31 cellular contexts compared by ENCODE assay signal in the genomic region with DNA sequence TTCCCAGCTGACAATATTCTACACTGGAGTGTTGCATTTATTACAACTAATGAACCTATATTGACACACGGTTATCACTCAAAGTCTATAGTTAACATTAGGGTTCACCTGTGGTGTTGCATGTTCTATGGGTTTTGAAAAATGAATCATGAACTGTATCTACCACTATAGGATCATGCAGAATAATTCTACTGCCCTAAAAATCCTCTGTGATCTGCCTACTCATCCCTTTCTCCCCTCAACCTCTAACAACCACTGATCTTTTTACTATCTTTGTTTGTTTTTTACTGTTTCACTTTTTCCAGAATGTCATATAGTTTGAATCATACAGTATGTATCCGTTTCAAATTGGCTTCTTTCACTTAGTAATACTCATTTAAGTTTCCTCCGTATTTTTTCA. TPM values are rescaled to one million over a fixed set of nuclear protein-coding genes. Genes with fewer than 3 reads are reported as not detected.
"Had no signal": no experiment of that assay in that cellular context is flagged by ENCODE, and none has a peak within 500 bp of the region (broad histone marks: within the 10 kb centered on the region; RNA-seq: fewer than 3 reads in every experiment).

No MANE protein-coding gene starts in this region.

- ATAC-seq: K562 had no signal

- H3K27ac Mint-ChIP-seq: activated B cell treated with CpG ODN at 0.5 μM for 24 hours; activated CD4-positive, alpha-beta memory T cell treated with anti-CD3 and anti-CD28 coated beads for 36 hours; activated CD4-positive, alpha-beta T cell treated with anti-CD3 and anti-CD28 coated beads, Interleukin-2, amount 10 ng/mL, durations not matched to agents 7 days and 5 days; activated naive CD4-positive, alpha-beta T cell treated with anti-CD3 and anti-CD28 coated beads for 36 hours; activated naive CD8-positive, alpha-beta T cell treated with anti-CD3 and anti-CD28 coated beads, Interleukin-2, amount 10 ng/mL, durations not matched to agents 7 days and 5 days; brain had no signal

- H3K36me3 ChIP-seq: adrenal gland had no signal

- H3K27ac ChIP-seq: adrenal gland, VCaP had no signal

- H3K4me1 Mint-ChIP-seq: activated CD4-positive, alpha-beta T cell treated with anti-CD3 and anti-CD28 coated beads, Interleukin-2, amount 10 ng/mL, durations not matched to agents 7 days and 5 days; activated naive CD8-positive, alpha-beta T cell treated with anti-CD3 and anti-CD28 coated beads, Interleukin-2, amount 10 ng/mL, durations not matched to agents 7 days and 5 days had no signal

- H3K36me3 Mint-ChIP-seq: activated naive CD8-positive, alpha-beta T cell treated with anti-CD3 and anti-CD28 coated beads, Interleukin-2, amount 10 ng/mL, durations not matched to agents 7 days and 5 days; brain had no signal

- H3K4me3 Mint-ChIP-seq: activated B cell treated with CpG ODN at 0.5 μM for 24 hours; activated CD4-positive, alpha-beta memory T cell treated with anti-CD3 and anti-CD28 coated beads for 36 hours; activated CD4-positive, alpha-beta T cell treated with anti-CD3 and anti-CD28 coated beads, Interleukin-2, amount 10 ng/mL, durations not matched to agents 7 days and 5 days; activated naive CD4-positive, alpha-beta T cell treated with anti-CD3 and anti-CD28 coated beads for 36 hours; activated naive CD8-positive, alpha-beta T cell treated with anti-CD3 and anti-CD28 coated beads, Interleukin-2, amount 10 ng/mL, durations not matched to agents 7 days and 5 days; brain had no signal

- H3K9me3 ChIP-seq: adrenal gland had no signal

- H3K4me1 ChIP-seq: adrenal gland had no signal

- H3K27me3 ChIP-seq: adrenal gland had no signal

- H3K4me3 ChIP-seq: adrenal gland, K562 had no signal

- DNase-seq: activated B cell treated with CpG ODN at 0.5 μM for 24 hours; activated CD4-positive, alpha-beta memory T cell treated with anti-CD3 and anti-CD28 coated beads for 36 hours; activated CD4-positive, alpha-beta T cell treated with anti-CD3 and anti-CD28 coated beads, Interleukin-2, amount 10 ng/mL, durations not matched to agents 7 days and 5 days; activated gamma-delta T cell treated with Interleukin-2 at 50 U/mL for 16 hours; activated naive CD4-positive, alpha-beta T cell treated with anti-CD3 and anti-CD28 coated beads for 36 hours; activated naive CD8-positive, alpha-beta T cell treated with anti-CD3 and anti-CD28 coated beads, Interleukin-2, amount 10 ng/mL, durations not matched to agents 7 days and 5 days; adrenal gland; caudate nucleus; cerebellar nuclear complex; IMR-90; NCI-H1092 treated with DMSO at 0.1 percent for 48 hours; NCI-H1417; NCI-H146; NCI-H187; NCI-H2029 treated with DMSO at 0.1 percent for 48 hours; NCI-H2107; NCI-H2171; NCI-H510A; NCI-H526; NCI-H748 treated with DMSO at 0.1 percent for 48 hours; NK-92 treated with Interleukin-12 subunit alpha and Interleukin-12 subunit beta, amount 100 ng/mL, for 24 hours; Right ventricle myocardium superior; SW 1271; T-helper 1 cell; T-helper 2 cell; T-helper 9 cell had no signal

RNA-seq across cellular contexts. Expression of gene TCF7L1, which starts 47.6 kb away (rescaled TPM):
- total RNA-seq: activated CD4-positive, alpha-beta T cell treated with anti-CD3 and anti-CD28 coated beads, Interleukin-2, amount 10 ng/mL, durations not matched to agents 7 days and 5 days; activated CD8-positive, alpha-beta memory T cell treated with anti-CD3 and anti-CD28 coated beads for 36 hours; activated naive CD8-positive, alpha-beta T cell treated with anti-CD3 and anti-CD28 coated beads, Interleukin-2, amount 10 ng/mL, durations not matched to agents 7 days and 5 days; OCI-LY7 had no signal
